Comparison of ENCODE assay signal across 9 cellular contexts in the genomic region with DNA sequence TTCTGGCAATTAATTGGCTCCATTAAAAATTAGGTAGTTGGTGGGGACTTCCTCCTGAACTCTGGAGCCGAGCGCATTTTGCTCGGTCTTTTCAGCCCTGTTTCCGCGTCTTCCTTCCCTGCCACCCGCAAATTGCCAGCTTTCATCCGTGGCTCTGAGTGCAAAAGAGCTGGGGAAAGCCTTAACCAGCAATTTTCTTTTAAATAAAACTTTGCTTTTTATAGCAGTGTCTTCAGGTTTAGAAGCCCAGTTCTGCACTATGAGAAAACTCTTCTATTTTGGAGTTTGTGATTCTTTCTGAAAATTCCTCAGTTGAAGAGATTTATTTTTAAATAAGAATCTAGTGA. TPM values are rescaled to one million over a fixed set of nuclear protein-coding genes. Genes with fewer than 3 reads are reported as not detected.
DNase-seq lines count a peak whose midpoint lies in the region; ATAC-seq lines count a peak whose summit lies in the region.
"Had no signal": no experiment of that assay in that cellular context is flagged by ENCODE, and none has a peak within 500 bp of the region (broad histone marks: within the 10 kb centered on the region; RNA-seq: fewer than 3 reads in every experiment).

No MANE protein-coding gene starts in this region.

- H3K4me3 Mint-ChIP-seq in T-helper 1 cell treated with Interleukin-12 subunit alpha and Interleukin-12 subunit beta and Interleukin-4 antibody, amounts not matched to agents 30 μg/mL and 1 μg/mL, for 36 hours = peak overlapping the region; percentile 89
- H3K4me3 Mint-ChIP-seq in activated CD8-positive, alpha-beta T cell treated with anti-CD3 and anti-CD28 coated beads, Interleukin-2, amount 10 ng/mL, durations not matched to agents 7 days and 5 days = peak overlapping the region; percentile 96

- ATAC-seq in activated CD8-positive, alpha-beta T cell treated with anti-CD3 and anti-CD28 coated beads, Interleukin-2, amount 10 ng/mL, durations not matched to agents 7 days and 5 days = peak; percentile 6
- no peak for ATAC-seq in HG02973 (IDR thresholded peaks at IDR 0.05; ENCODE audit: unreplicated experiment)

- H3K36me3 ChIP-seq in subcutaneous abdominal adipose tissue (ENCODE audit: control insufficient read depth in 5 of 5, insufficient read depth in 5 of 5, low read length in 5 of 5) = no peaks in the 10 kb centered on the region

- no peaks in the 10 kb centered on the region for H3K27me3 Mint-ChIP-seq in T-helper 1 cell treated with Interleukin-12 subunit alpha and Interleukin-12 subunit beta and Interleukin-4 antibody, amounts not matched to agents 30 μg/mL and 1 μg/mL, for 36 hours (ENCODE audit: low read depth)
- no peaks in the 10 kb centered on the region for H3K27me3 Mint-ChIP-seq in activated CD8-positive, alpha-beta T cell treated with anti-CD3 and anti-CD28 coated beads, Interleukin-2, amount 10 ng/mL, durations not matched to agents 7 days and 5 days (ENCODE audit: low read depth)

- H3K36me3 Mint-ChIP-seq in T-helper 1 cell treated with Interleukin-12 subunit alpha and Interleukin-12 subunit beta and Interleukin-4 antibody, amounts not matched to agents 30 μg/mL and 1 μg/mL, for 36 hours (ENCODE audit: low read depth) = peaks cover 17% of the 10 kb centered on the region
- H3K36me3 Mint-ChIP-seq in activated CD8-positive, alpha-beta T cell treated with anti-CD3 and anti-CD28 coated beads, Interleukin-2, amount 10 ng/mL, durations not matched to agents 7 days and 5 days (ENCODE audit: low read depth) = peaks cover 29% of the 10 kb centered on the region

- H3K27ac ChIP-seq in subcutaneous abdominal adipose tissue (ENCODE audit: low read depth, low read length) = peak overlapping the region; percentile 100

- CTCF ChIA-PET in activated CD8-positive, alpha-beta T cell treated with anti-CD3 and anti-CD28 coated beads, Interleukin-2, amount 10 ng/mL, durations not matched to agents 7 days and 5 days (lab: Charles Lee) = interaction anchor here (0.7 to 0.8 kb wide), 2 partner anchors 20 to 64 kb away, joined by 3 to 8 read pairs; no protein-coding TSS in a partner anchor

- H3K9me3 ChIP-seq in iPS-18c (ENCODE audit: control insufficient read depth, insufficient read depth, low read length) (peaks cover 2% of the 10 kb centered on the region), subcutaneous abdominal adipose tissue (ENCODE audit: control insufficient read depth in 5 of 5, low read length in 5 of 5) (no peaks in the 10 kb centered on the region)

- H3K27ac Mint-ChIP-seq in T-helper 1 cell treated with Interleukin-12 subunit alpha and Interleukin-12 subunit beta and Interleukin-4 antibody, amounts not matched to agents 30 μg/mL and 1 μg/mL, for 36 hours = peak overlapping the region; percentile 93
- H3K27ac Mint-ChIP-seq in activated CD8-positive, alpha-beta T cell treated with anti-CD3 and anti-CD28 coated beads, Interleukin-2, amount 10 ng/mL, durations not matched to agents 7 days and 5 days = peak overlapping the region; percentile 96

- no peaks in the 10 kb centered on the region for H3K27me3 ChIP-seq in subcutaneous abdominal adipose tissue (ENCODE audit: control insufficient read depth in 5 of 5, insufficient read depth in 4 of 5, low read length in 5 of 5)

- peaks cover 8 to 43% (median 40%) of the 10 kb centered on the region in 5 donors for H3K4me1 ChIP-seq in subcutaneous abdominal adipose tissue (ENCODE audit: control insufficient read depth in 5 of 5, insufficient read depth in 5 of 5, low read length in 5 of 5)

- POLR2A ChIA-PET in activated CD8-positive, alpha-beta T cell treated with anti-CD3 and anti-CD28 coated beads, Interleukin-2, amount 10 ng/mL, durations not matched to agents 7 days and 5 days (lab: Charles Lee) = interaction anchor here (0.6 to 1.1 kb wide), 6 partner anchors 13 to 392 kb away, joined by 3 to 4 read pairs (median 3); a partner anchor contains a TSS

- H3K9me3 Mint-ChIP-seq in T-helper 1 cell treated with Interleukin-12 subunit alpha and Interleukin-12 subunit beta and Interleukin-4 antibody, amounts not matched to agents 30 μg/mL and 1 μg/mL, for 36 hours = no peaks in the 10 kb centered on the region
- H3K9me3 Mint-ChIP-seq in activated CD8-positive, alpha-beta T cell treated with anti-CD3 and anti-CD28 coated beads, Interleukin-2, amount 10 ng/mL, durations not matched to agents 7 days and 5 days (ENCODE audit: insufficient read depth) = no peaks in the 10 kb centered on the region

- H3K9ac ChIP-seq in subcutaneous abdominal adipose tissue (ENCODE audit: low read length in 5 of 5) = peak overlapping the region; percentile 84 to 97 (median 96)

- H3K4me3 ChIP-seq in iPS-18c (ENCODE audit: insufficient read depth, low read depth, low read length) (peak overlapping the region; percentile 89), subcutaneous abdominal adipose tissue (ENCODE audit: low read depth in 1 of 5, low read length in 5 of 5) (peak overlapping the region; percentile 93 to 98 (median 97))

- DNase-seq in T-helper 1 cell = no peak
- no peak for DNase-seq in activated CD8-positive, alpha-beta T cell treated with anti-CD3 and anti-CD28 coated beads, Interleukin-2, amount 10 ng/mL, durations not matched to agents 7 days and 5 days
- DNase-seq in NAMALWA (ENCODE audit: low spot score) = no peak
- DNase-seq in stimulated activated CD8-positive, alpha-beta memory T cell treated with anti-CD3 and anti-CD28 coated beads, Interleukin-4, amount 100 ng/mL, for 48 hours = no peak

- H3K4me1 Mint-ChIP-seq in T-helper 1 cell treated with Interleukin-12 subunit alpha and Interleukin-12 subunit beta and Interleukin-4 antibody, amounts not matched to agents 30 μg/mL and 1 μg/mL, for 36 hours (ENCODE audit: low read depth) = peaks cover 28% of the 10 kb centered on the region
- peaks cover 38% of the 10 kb centered on the region for H3K4me1 Mint-ChIP-seq in activated CD8-positive, alpha-beta T cell treated with anti-CD3 and anti-CD28 coated beads, Interleukin-2, amount 10 ng/mL, durations not matched to agents 7 days and 5 days (ENCODE audit: low read depth)

RNA-seq across cellular contexts. Expression of a gene that starts 0.7 kb away (rescaled TPM):
- total RNA-seq in activated CD8-positive, alpha-beta T cell treated with anti-CD3 and anti-CD28 coated beads, Interleukin-2, amount 10 ng/mL, durations not matched to agents 7 days and 5 days = 10 to 100 TPM; 56.5 to 58.9 TPM

RNA-seq across cellular contexts. Expression of a gene that starts 0.8 kb away (rescaled TPM):
- total RNA-seq in activated CD8-positive, alpha-beta T cell treated with anti-CD3 and anti-CD28 coated beads, Interleukin-2, amount 10 ng/mL, durations not matched to agents 7 days and 5 days = under 1 TPM; 0.16 TPM
- total RNA-seq: Daoy had no signal

RNA-seq across cellular contexts. Expression of a gene that starts 56.0 kb away (rescaled TPM):
- 1 to 10 TPM; 3.5 to 4.6 TPM for total RNA-seq in activated CD8-positive, alpha-beta T cell treated with anti-CD3 and anti-CD28 coated beads, Interleukin-2, amount 10 ng/mL, durations not matched to agents 7 days and 5 days
